ENCODE assay signal across 16 cellular contexts in the genomic region with DNA sequence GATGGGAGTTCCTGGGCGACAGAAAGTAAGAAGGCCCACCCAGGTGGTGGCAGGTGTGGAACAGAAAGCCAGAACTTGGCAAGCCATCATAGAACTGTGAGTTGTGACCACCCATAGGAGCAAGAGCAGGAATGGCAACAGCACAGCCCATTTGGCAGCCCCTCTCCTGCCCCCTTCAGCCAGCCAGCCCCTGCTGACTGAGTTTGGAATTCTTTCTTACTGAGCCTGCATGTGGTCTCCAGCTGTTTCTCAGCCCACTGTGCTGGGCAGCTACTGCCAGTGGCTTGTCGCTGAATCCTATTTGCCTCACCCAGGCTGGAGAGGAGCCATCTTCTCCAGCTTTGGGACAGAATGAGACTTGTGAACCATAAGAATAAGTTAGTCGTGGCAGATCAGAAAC. TPM values are rescaled to one million over a fixed set of nuclear protein-coding genes. Genes with fewer than 3 reads are reported as not detected.
DNase-seq lines count a peak whose midpoint lies in the region; ATAC-seq lines count a peak whose summit lies in the region.
"Had no signal": no experiment of that assay in that cellular context is flagged by ENCODE, and none has a peak within 500 bp of the region (broad histone marks: within the 10 kb centered on the region; RNA-seq: fewer than 3 reads in every experiment).

No MANE protein-coding gene starts in this region.

- ATAC-seq in GM21390 (IDR thresholded peaks at IDR 0.05; ENCODE audit: unreplicated experiment), result no peak
- ATAC-seq: A549, T-cell had no signal

- H3K36me3 ChIP-seq in H7 (replicated peaks; ENCODE audit: control insufficient read depth, insufficient read depth, low read length), result peaks cover 3% of the 10 kb centered on the region; the same call in 1 of the 2 replicates

- no peak overlapping the region for H3K4me3 ChIP-seq in H7 (ENCODE audit: insufficient read depth, low read depth, low read length)
- H3K4me3 ChIP-seq: A549 had no signal

- DNase-seq in AG20443 (ENCODE audit: low spot score), result peak; percentile 11
- peak; percentile 32 for DNase-seq in H7
- DNase-seq in ecto neural progenitor cell (ENCODE audit: low spot score), result peak; percentile 62
- DNase-seq in islet precursor cell, result peak; percentile 56
- no peak for DNase-seq in NCI-H2029 (lab: John Stamatoyannopoulos, UW)
- no peak for DNase-seq in activated T-cell treated with anti-CD3 and anti-CD28 coated beads for 4 hours
- no peak for DNase-seq in T-helper 9 cell
- DNase-seq: DMS153, NCI-H1092, NCI-H2107, NCI-H446, RPMI8226, T-cell had no signal

- H3K27me3 ChIP-seq in H7 (ENCODE audit: control insufficient read depth, insufficient read depth, low read length), result no peaks in the 10 kb centered on the region

RNA-seq across cellular contexts. Expression of a gene that starts 28.3 kb away (rescaled TPM):
- total RNA-seq in H7 (2014; rRNA removed; shearing (Covaris generic)), result 42.6 and 51.7 TPM in 2 replicates
- total RNA-seq: MCF 10A, T-cell had no signal

RNA-seq across cellular contexts. Expression of a gene that starts 58.6 kb away (rescaled TPM):
- 39.9 and 47.7 TPM in 2 replicates for total RNA-seq in H7 (2014; rRNA removed; shearing (Covaris generic))

Comparison
In these comparisons a context has a peak if more than half of its experiments do, and no peak if none do; other contexts are left out.
1. DNase-seq: peak in AG20443 (single experiment), H7 (single experiment), ecto neural progenitor cell (single experiment) and islet precursor cell (single experiment); none in NCI-H2029 (single experiment), activated T-cell treated with anti-CD3 and anti-CD28 coated beads for 4 hours (single experiment) and T-helper 9 cell (single experiment).